1 cellular context compared by ENCODE assay signal in genomic region chrX:12372111-12372510, GRCh38.
A peak's percentile ranks its signal among the peaks of the same experiment; 100 is the strongest.
TF ChIP-seq lines count a peak whose summit lies in the region.

No MANE protein-coding gene starts in this region.

TF ChIP-seq in IMR-90, 13 proteins besides CTCF, POLR2A, EP300 and RAD21:
- TF ChIP-seq FOS (IDR thresholded peaks at IDR 0.05; ENCODE audit: low read depth, low read length) (no peak), CEBPB (IDR thresholded peaks at IDR 0.05; ENCODE audit: low read depth, low read length) (0 out of 2 replicates have a peak, but pooled peaks have one; percentile 8), ELK1 (IDR thresholded peaks at IDR 0.05; ENCODE audit: borderline replicate concordance, low read depth, low read length) (no peak), RFX5 (IDR thresholded peaks at IDR 0.05; ENCODE audit: low read depth, low read length) (no peak)
TF ChIP-seq in IMR-90: peak in this region for 1.
